ENCODE assay signal across 10 cellular contexts in the genomic region with DNA sequence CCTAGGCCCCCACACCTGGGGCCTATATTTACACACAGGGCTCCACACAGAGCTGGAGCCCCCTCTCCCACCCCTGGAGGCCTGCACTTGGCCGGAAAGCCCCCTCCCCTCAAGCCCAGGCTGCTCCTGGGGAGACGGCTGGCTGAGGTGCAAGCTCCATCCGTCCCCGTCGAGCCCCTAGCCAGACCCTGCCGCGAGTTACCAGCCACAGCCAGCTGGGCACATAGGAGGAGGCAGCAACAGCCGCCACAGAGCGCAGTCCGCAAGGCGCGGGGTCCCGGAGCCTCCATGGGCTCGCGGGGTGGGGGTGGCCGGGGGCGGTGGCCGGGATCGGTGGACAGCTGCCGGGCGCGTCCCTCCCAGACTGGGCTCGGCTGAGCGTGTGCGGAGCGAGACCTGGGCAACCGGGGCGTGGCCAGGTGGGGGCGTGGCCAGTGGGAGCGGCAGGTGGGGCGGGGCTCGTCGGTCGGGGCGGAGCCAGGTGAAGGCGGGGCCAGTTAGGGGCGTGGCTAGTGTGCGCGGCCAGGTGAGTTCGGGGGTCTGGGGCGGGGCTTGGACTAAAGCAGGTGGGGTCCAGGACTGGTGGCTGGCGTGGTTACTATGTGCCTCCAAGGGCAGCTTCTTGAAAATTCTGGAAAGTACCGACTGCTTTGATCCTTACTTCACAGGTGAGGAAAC. TPM values are rescaled to one million over a fixed set of nuclear protein-coding genes. Genes with fewer than 3 reads are reported as not detected.
DNase-seq lines count a peak whose midpoint lies in the region; ATAC-seq, FAIRE-seq and TF ChIP-seq lines count a peak whose summit lies in the region.
"Had no signal": no experiment of that assay in that cellular context is flagged by ENCODE, and none has a peak within 500 bp of the region (broad histone marks: within the 10 kb centered on the region; RNA-seq: fewer than 3 reads in every experiment).

A gene (minus strand): TSS at position 384 of the 678 bp plus-strand sequence. CDS start 94 bp downstream, at position 290.

- BruUV-seq in HepG2 (replicated peaks; lab: Mats Ljungman, UMichigan) = no TSS peak

- 52% methylated on average over 9 of the region's 43 CpGs for WGBS in HepG2 (ENCODE audit: low lambda C conversion rate)
- 24 to 26% methylated on average over 9 to 20 of the region's 43 CpGs for WGBS in upper lobe of left lung, 2 donors

- peak; percentile 31 for ATAC-seq in HepG2
- ATAC-seq in upper lobe of left lung (ENCODE audit: low FRiP score in 2 of 2) = peak; percentile 44 to 78
- ATAC-seq in GM21717 (IDR thresholded peaks at IDR 0.05; ENCODE audit: unreplicated experiment) = no peak

- H3K36me3 Mint-ChIP-seq in T-helper 2 cell treated with Interferon-gamma antibody and Interleukin-4, amounts not matched to agents 5 μg/mL and 100 μg/mL, for 36 hours (ENCODE audit: low read depth) = no peaks in the 10 kb centered on the region
- H3K36me3 Mint-ChIP-seq in type B pancreatic cell = no peaks in the 10 kb centered on the region

- H3K9ac ChIP-seq in HepG2 (ENCODE audit: insufficient read depth, low read depth, low read length) = no peak within 1 kb of the TSS
- H3K9ac ChIP-seq: BLaER1 had no signal

- no peak for TF ChIP-seq POLR2A in HepG2 (IDR thresholded peaks at IDR 0.05; ENCODE audit: insufficient read depth in 1 of 2, low read depth in 2 of 2, low read length in 2 of 2)
- TF ChIP-seq POLR2A in upper lobe of left lung (IDR thresholded peaks at IDR 0.05) = no peak

- CTCF ChIA-PET in HepG2 (lab: Yijun Ruan, JAX; ENCODE audit: low intra/inter-chr PET ratio, low total read pairs) = no interaction called here

- in situ Hi-C loops in HepG2 (cut with HindIII; ENCODE audit: extremely low pct_ligation_motif_present, low pct_unique_long_range_greater_than_20kb) = no loop called here

- no peak within 1 kb of the TSS for H3K4me3 Mint-ChIP-seq in T-helper 2 cell treated with Interferon-gamma antibody and Interleukin-4, amounts not matched to agents 5 μg/mL and 100 μg/mL, for 36 hours
- no peak within 1 kb of the TSS for H3K4me3 Mint-ChIP-seq in type B pancreatic cell

- no peaks in the 10 kb centered on the region for H3K4me1 Mint-ChIP-seq in T-helper 2 cell treated with Interferon-gamma antibody and Interleukin-4, amounts not matched to agents 5 μg/mL and 100 μg/mL, for 36 hours (ENCODE audit: low read depth)
- H3K4me1 Mint-ChIP-seq in type B pancreatic cell (ENCODE audit: unreplicated experiment) = peaks cover 3% of the 10 kb centered on the region

- H3K9me3 ChIP-seq in HepG2 (ENCODE audit: low read length) = no peaks in the 10 kb centered on the region
- H3K9me3 ChIP-seq in upper lobe of left lung = no peaks in the 10 kb centered on the region
- H3K9me3 ChIP-seq: BLaER1, SJCRH30 had no signal

- intact Hi-C loops in HepG2 (cut with micrococcal nuclease; ENCODE audit: unreplicated experiment) = no loop called here

- DNase-seq in T-helper 2 cell (peak in 3 of 5 experiments; percentile 24 to 48 (median 38)), HepG2 (ENCODE audit: low spot score) (no peak), upper lobe of left lung (peak; percentile 75 to 95), DMS 273 treated with DMSO at 0.1 percent for 48 hours (lab: John Stamatoyannopoulos, UW) (no peak), type B pancreatic cell (ENCODE audit: extremely low spot score, unreplicated experiment) (no peak)
- DNase-seq in T-helper 2 cell treated with Interferon-gamma antibody and Interleukin-4, amounts not matched to agents 5 μg/mL and 100 μg/mL, for 36 hours (ENCODE audit: low spot score) = no peak
- peak; percentile 55 for DNase-seq in activated naive CD4-positive, alpha-beta T cell treated with Interleukin-2 at 50 U/mL for 16 hours
- DNase-seq: SJCRH30 had no signal

- TF ChIP-seq EP300 in HepG2 (IDR thresholded peaks at IDR 0.05; ENCODE audit: low read depth in 2 of 2, low read length in 2 of 2) (no peak), HepG2 (CRISPR knock-in tag; IDR thresholded peaks at IDR 0.05; ENCODE audit: borderline replicate concordance) (no peak), upper lobe of left lung (IDR thresholded peaks at IDR 0.05) (no peak)

- H3K4me2 ChIP-seq in HepG2 (ENCODE audit: low read depth, low read length) = 0 out of 2 replicates have a peak within 1 kb of the TSS, but pooled peaks have one; percentile 1
- H3K4me2 ChIP-seq: BLaER1 had no signal

- H3K27ac ChIP-seq in HepG2 (ENCODE audit: extremely low read length, insufficient read depth, low read length) (no peak within 1 kb of the TSS), upper lobe of left lung (no peak within 1 kb of the TSS)
- H3K27ac ChIP-seq: BLaER1, SJCRH30 had no signal

- H3K4me1 ChIP-seq in HepG2 (ENCODE audit: insufficient read depth, low read length) (no peaks in the 10 kb centered on the region), upper lobe of left lung (peaks cover 10 to 28% (median 20%) of the 10 kb centered on the region in 4 donors)
- H3K4me1 ChIP-seq: SJCRH30 had no signal

- H3K79me2 ChIP-seq in HepG2 (ENCODE audit: insufficient read depth, low read length) = no peaks in the 10 kb centered on the region

- TF ChIP-seq CTCF in HepG2 (CRISPR knock-in tag; IDR thresholded peaks at IDR 0.05) (no peak), upper lobe of left lung (IDR thresholded peaks at IDR 0.05) (no peak), type B pancreatic cell (conservative IDR thresholded peaks at IDR 0.05) (no peak)

- H3K27me3 Mint-ChIP-seq in T-helper 2 cell treated with Interferon-gamma antibody and Interleukin-4, amounts not matched to agents 5 μg/mL and 100 μg/mL, for 36 hours (ENCODE audit: low read depth) = peaks cover 14% of the 10 kb centered on the region
- peaks cover 12% of the 10 kb centered on the region for H3K27me3 Mint-ChIP-seq in type B pancreatic cell

- H3K36me3 ChIP-seq in HepG2 (replicated peaks in 1 of 2; ENCODE audit: control insufficient read depth in 1 of 2, insufficient read depth in 2 of 2, low read length in 2 of 2) (no peaks in the 10 kb centered on the region), upper lobe of left lung (no peaks in the 10 kb centered on the region)
- H3K36me3 ChIP-seq: BLaER1, SJCRH30 had no signal

- no peak for FAIRE-seq in HepG2 (lab: Jason Lieb, UNC)

- POLR2A ChIA-PET in HepG2 (lab: Yijun Ruan, JAX) = no interaction called here

- no peak for TF ChIP-seq RAD21 in HepG2 (CRISPR knock-in tag; IDR thresholded peaks at IDR 0.05)

- H2AFZ ChIP-seq in HepG2 (ENCODE audit: low read length) = no peak within 1 kb of the TSS

- H4K20me1 ChIP-seq in HepG2 (ENCODE audit: insufficient read depth, low read length) = no peaks in the 10 kb centered on the region
- H4K20me1 ChIP-seq: BLaER1 had no signal

- no peak within 1 kb of the TSS for H3K27ac Mint-ChIP-seq in T-helper 2 cell treated with Interferon-gamma antibody and Interleukin-4, amounts not matched to agents 5 μg/mL and 100 μg/mL, for 36 hours
- H3K27ac Mint-ChIP-seq in type B pancreatic cell = no peak within 1 kb of the TSS

- no peak within 1 kb of the TSS; a peak in 1 of 6 replicates for H3K4me3 ChIP-seq in HepG2 (replicated peaks in 1 of 3; ENCODE audit: insufficient read depth in 1 of 3, low read depth in 2 of 3, low read length in 3 of 3)
- H3K4me3 ChIP-seq in upper lobe of left lung = peak within 1 kb of the TSS in 3 of 4 donors; percentile 35 to 41 (median 41)
- H3K4me3 ChIP-seq: BLaER1, SJCRH30 had no signal

- H3K9me3 Mint-ChIP-seq in T-helper 2 cell treated with Interferon-gamma antibody and Interleukin-4, amounts not matched to agents 5 μg/mL and 100 μg/mL, for 36 hours = no peaks in the 10 kb centered on the region
- H3K9me3 Mint-ChIP-seq in type B pancreatic cell = no peaks in the 10 kb centered on the region

- H3K27me3 ChIP-seq in HepG2 (ENCODE audit: control insufficient read depth in 1 of 2, insufficient read depth in 2 of 2, low read length in 2 of 2) (peaks cover 8 to 43% of the 10 kb centered on the region in 2 experiments), upper lobe of left lung (no peaks in the 10 kb centered on the region)
- H3K27me3 ChIP-seq: BLaER1 had no signal

TF ChIP-seq in HepG2, 621 proteins besides CTCF, POLR2A, EP300 and RAD21 (continues in another document):
- TF ChIP-seq HNRNPK (IDR thresholded peaks at IDR 0.05; ENCODE audit: low read depth, low read length, poor library complexity, severe bottlenecking) = no peak

RNA-seq across cellular contexts. Expression of the gene that starts here (rescaled TPM):
- total RNA-seq in HepG2 (2016; rRNA removed; fragmentation: Illumina TruSeq; extraction: Trizol) (not detected in 2 replicates), upper lobe of left lung (10 to 100 TPM in 1 of 6 donors, 1 to 10 TPM in 5; 2.3 to 12.3 (median 5.5) TPM), type B pancreatic cell (ENCODE audit: low replicate concordance) (0.41 and 0.76 TPM in 2 replicates)
- total RNA-seq in HepG2 (2016; cell fraction: cytosol; rRNA removed; fragmentation: Illumina TruSeq; extraction: Trizol; ENCODE audit: low read depth) = not detected in 2 replicates
- not detected in 2 replicates for total RNA-seq in HepG2 (2016; cell fraction: insoluble cytoplasmic fraction; rRNA removed; fragmentation: Illumina TruSeq; extraction: Trizol)
- total RNA-seq in HepG2 (2016; cell fraction: membrane; rRNA removed; fragmentation: Illumina TruSeq; extraction: Trizol) = not detected in 2 replicates
- total RNA-seq in HepG2 (2016; cell fraction: nucleus; rRNA removed; fragmentation: Illumina TruSeq; extraction: Trizol) = not detected in 2 replicates
- not detected in 2 replicates for polyA plus RNA-seq in HepG2 (2011; rRNA removed)
- not detected in 2 replicates for polyA plus RNA-seq in HepG2 (2011; cell fraction: cytosol; rRNA removed)
- 0.17 and 0.21 TPM in 2 replicates for polyA plus RNA-seq in HepG2 (2011; cell fraction: nucleus; rRNA removed)
- polyA plus RNA-seq in HepG2 (2012) = not detected in 2 replicates
- not detected in 2 replicates for polyA plus RNA-seq in HepG2 (2016; cell fraction: cytosol; fragmentation: Illumina TruSeq; extraction: Trizol; ENCODE audit: low read depth)
- polyA plus RNA-seq in HepG2 (2016; cell fraction: insoluble cytoplasmic fraction; fragmentation: Illumina TruSeq; extraction: Trizol; ENCODE audit: low read depth) = not detected in 2 replicates
- not detected in 2 replicates for polyA plus RNA-seq in HepG2 (2016; cell fraction: membrane; fragmentation: Illumina TruSeq; extraction: Trizol; ENCODE audit: low read depth)
- polyA plus RNA-seq in HepG2 (2016; cell fraction: nucleus; fragmentation: Illumina TruSeq; extraction: Trizol; ENCODE audit: insufficient read depth, low read depth) = not detected in 2 replicates
- polyA minus RNA-seq in HepG2 (2011; rRNA and poly(A)+ RNA removed; ENCODE audit: low replicate concordance) = 0.16 TPM in 1 of 2 replicates, not detected in the other
- not detected in 2 replicates for polyA minus RNA-seq in HepG2 (2011; cell fraction: cytosol; rRNA and poly(A)+ RNA removed)
- not detected in 2 replicates for polyA minus RNA-seq in HepG2 (2011; cell fraction: nucleus; rRNA and poly(A)+ RNA removed)
- total RNA-seq: SJCRH30 had no signal

Comparison
In these comparisons a context has a peak if more than half of its experiments do, and no peak if none do; other contexts are left out.
1. DNase-seq: peak in T-helper 2 cell (3 of 5), activated naive CD4-positive, alpha-beta T cell treated with Interleukin-2 at 50 U/mL for 16 hours (single experiment) and upper lobe of left lung (2 of 2); none in T-helper 2 cell treated with Interferon-gamma antibody and Interleukin-4, amounts not matched to agents 5 μg/mL and 100 μg/mL, for 36 hours (single experiment), HepG2 (single experiment), DMS 273 treated with DMSO at 0.1 percent for 48 hours (single experiment) and type B pancreatic cell (single experiment).
2. Peak in ATAC-seq and H3K4me2 ChIP-seq in HepG2; RNA of the gene not detected or under 1 TPM.
3. H3K4me3 ChIP-seq: peak in upper lobe of left lung (3 of 4); none in HepG2 (0 of 3).